In the genomic region with DNA sequence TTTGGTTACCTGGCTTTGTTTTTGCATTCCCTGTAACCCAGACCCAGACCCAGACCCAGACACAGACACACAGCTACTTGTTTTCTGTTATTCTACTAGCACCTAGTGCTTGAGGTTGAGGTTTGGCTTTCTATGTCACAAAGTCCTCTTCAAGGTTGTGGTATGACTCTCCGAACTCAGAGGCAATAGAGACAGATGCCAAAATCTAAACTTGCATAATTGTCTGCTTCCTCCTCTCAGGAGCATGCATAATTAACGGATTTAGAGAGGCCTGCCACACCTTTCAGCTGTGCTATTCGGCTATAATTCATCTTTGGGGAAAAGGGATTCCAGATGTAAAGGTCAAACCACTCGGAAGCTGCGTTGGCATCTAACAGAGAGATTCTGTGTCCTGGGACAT, we compare ENCODE assay signal across 23 cellular contexts.
DNase-seq lines count a peak whose midpoint lies in the region; ATAC-seq and TF ChIP-seq lines count a peak whose summit lies in the region.
"Had no signal": no experiment of that assay in that cellular context is flagged by ENCODE, and none has a peak within 500 bp of the region (broad histone marks: within the 10 kb centered on the region; RNA-seq: fewer than 3 reads in every experiment).

No MANE protein-coding gene starts in this region.

- H3K9me3 Mint-ChIP-seq in nephron progenitor cell, result peaks cover 14% of the 10 kb centered on the region
- H3K9me3 Mint-ChIP-seq in HFFc6, result no peaks in the 10 kb centered on the region
- H3K9me3 Mint-ChIP-seq: activated naive CD8-positive, alpha-beta T cell treated with anti-CD3 and anti-CD28 coated beads for 36 hours; activated T-cell treated with anti-CD3 and anti-CD28 coated beads, Interleukin-2, amount 50 U/mL, for 24 hours; IgD-negative memory B cell; stimulated activated naive CD8-positive, alpha-beta T cell treated with anti-CD3 and anti-CD28 coated beads, Interleukin-15, Interleukin-2, amounts not matched to agents 100 ng/mL and 50 ng/mL, for 24 hours had no signal

- DNase-seq in DMS 273 (lab: John Stamatoyannopoulos, UW; ENCODE audit: unreplicated experiment) (peak; percentile 20), DMS 273 treated with DMSO at 0.1 percent for 48 hours (lab: John Stamatoyannopoulos, UW) (no peak), OCI-M1 (lab: John Stamatoyannopoulos, UW) (peak; percentile 23), nephron progenitor cell (no peak), lower lobe of right lung (no peak), HFFc6 (no peak), esophagus muscularis mucosa (ENCODE audit: extremely low spot score) (no peak)
- DNase-seq: activated naive CD8-positive, alpha-beta T cell treated with anti-CD3 and anti-CD28 coated beads for 36 hours; activated T-cell treated with anti-CD3 and anti-CD28 coated beads, Interleukin-2, amount 50 U/mL, for 24 hours; central memory CD4-positive, alpha-beta T cell; effector memory CD4-positive, alpha-beta T cell; H9; kidney; NCI-H1105 treated with DMSO at 0.1 percent for 48 hours; NCI-H2171; SK-N-SH had no signal

- H3K36me3 ChIP-seq in lower lobe of right lung (no peaks in the 10 kb centered on the region), esophagus muscularis mucosa (no peaks in the 10 kb centered on the region)
- H3K36me3 ChIP-seq: BLaER1 treated with 17β-estradiol and CSF1 and Interleukin-3, amounts not matched to agents 10 nM and 100 nM had no signal

- no peak for TF ChIP-seq EP300 in esophagus muscularis mucosa (IDR thresholded peaks at IDR 0.05)

- H3K27me3 Mint-ChIP-seq in nephron progenitor cell (ENCODE audit: low read depth, poor library complexity), result peaks cover under 1% of the 10 kb centered on the region
- peaks cover 17% of the 10 kb centered on the region for H3K27me3 Mint-ChIP-seq in HFFc6 (ENCODE audit: insufficient read depth)
- H3K27me3 Mint-ChIP-seq: activated naive CD8-positive, alpha-beta T cell treated with anti-CD3 and anti-CD28 coated beads for 36 hours; activated T-cell treated with anti-CD3 and anti-CD28 coated beads, Interleukin-2, amount 50 U/mL, for 24 hours; stimulated activated naive CD8-positive, alpha-beta T cell treated with anti-CD3 and anti-CD28 coated beads, Interleukin-15, Interleukin-2, amounts not matched to agents 100 ng/mL and 50 ng/mL, for 24 hours had no signal

- H3K27me3 ChIP-seq in lower lobe of right lung (ENCODE audit: low read depth), result no peaks in the 10 kb centered on the region
- H3K27me3 ChIP-seq in esophagus muscularis mucosa, result no peaks in the 10 kb centered on the region
- H3K27me3 ChIP-seq: hepatocyte had no signal

- H3K27ac Mint-ChIP-seq in nephron progenitor cell, result peak overlapping the region; percentile 36
- H3K27ac Mint-ChIP-seq in HFFc6, result no peak overlapping the region
- H3K27ac Mint-ChIP-seq: activated naive CD8-positive, alpha-beta T cell treated with anti-CD3 and anti-CD28 coated beads for 36 hours; activated T-cell treated with anti-CD3 and anti-CD28 coated beads, Interleukin-2, amount 50 U/mL, for 24 hours; IgD-negative memory B cell; stimulated activated naive CD8-positive, alpha-beta T cell treated with anti-CD3 and anti-CD28 coated beads, Interleukin-15, Interleukin-2, amounts not matched to agents 100 ng/mL and 50 ng/mL, for 24 hours had no signal

- H3K4me1 Mint-ChIP-seq in nephron progenitor cell (peaks cover 10% of the 10 kb centered on the region), HFFc6 (ENCODE audit: low read depth) (no peaks in the 10 kb centered on the region)
- H3K4me1 Mint-ChIP-seq: activated naive CD8-positive, alpha-beta T cell treated with anti-CD3 and anti-CD28 coated beads for 36 hours; IgD-negative memory B cell had no signal

- H3K4me3 ChIP-seq in lower lobe of right lung (no peak overlapping the region), esophagus muscularis mucosa (no peak overlapping the region)
- H3K4me3 ChIP-seq: BLaER1 treated with 17β-estradiol and CSF1 and Interleukin-3, amounts not matched to agents 10 nM and 100 nM; hepatocyte had no signal

- WGBS in esophagus muscularis mucosa, result 54% methylated on average over 5 of the region's 5 CpGs

- H3K36me3 Mint-ChIP-seq in nephron progenitor cell (ENCODE audit: low read depth) (peaks cover 5% of the 10 kb centered on the region), HFFc6 (ENCODE audit: low read depth) (no peaks in the 10 kb centered on the region)
- H3K36me3 Mint-ChIP-seq: activated naive CD8-positive, alpha-beta T cell treated with anti-CD3 and anti-CD28 coated beads for 36 hours; IgD-negative memory B cell had no signal

- no peak for TF ChIP-seq CTCF in nephron progenitor cell (IDR thresholded peaks at IDR 0.05)
- no peak for TF ChIP-seq CTCF in lower lobe of right lung (IDR thresholded peaks at IDR 0.05)
- no peak for TF ChIP-seq CTCF in HFFc6 (IDR thresholded peaks at IDR 0.05)
- TF ChIP-seq CTCF in esophagus muscularis mucosa (IDR thresholded peaks at IDR 0.05), result no peak

- TF ChIP-seq POLR2A in esophagus muscularis mucosa (IDR thresholded peaks at IDR 0.05; ENCODE audit: low read depth), result no peak

- no peak overlapping the region for H3K4me3 Mint-ChIP-seq in nephron progenitor cell
- H3K4me3 Mint-ChIP-seq in HFFc6, result no peak overlapping the region
- H3K4me3 Mint-ChIP-seq: activated naive CD8-positive, alpha-beta T cell treated with anti-CD3 and anti-CD28 coated beads for 36 hours; activated T-cell treated with anti-CD3 and anti-CD28 coated beads, Interleukin-2, amount 50 U/mL, for 24 hours; H9; IgD-negative memory B cell; neural crest cell; stimulated activated naive CD8-positive, alpha-beta T cell treated with anti-CD3 and anti-CD28 coated beads, Interleukin-15, Interleukin-2, amounts not matched to agents 100 ng/mL and 50 ng/mL, for 24 hours had no signal

- H3K9me3 ChIP-seq in lower lobe of right lung, result no peaks in the 10 kb centered on the region
- peaks cover 0 to 8% (median 0%) of the 10 kb centered on the region in 4 donors for H3K9me3 ChIP-seq in esophagus muscularis mucosa
- H3K9me3 ChIP-seq: SK-N-SH had no signal

- intact Hi-C loops in lower lobe of right lung (cut with DNase I) (no loop called here), esophagus muscularis mucosa (cut with DNase I) (no loop called here)

- H3K4me1 ChIP-seq in lower lobe of right lung, result no peaks in the 10 kb centered on the region
- no peaks in the 10 kb centered on the region for H3K4me1 ChIP-seq in esophagus muscularis mucosa

- H3K27ac ChIP-seq in lower lobe of right lung (no peak overlapping the region), esophagus muscularis mucosa (replicated peaks in 1 of 4) (no peak overlapping the region)
- H3K27ac ChIP-seq: 22Rv1; BLaER1 treated with 17β-estradiol and CSF1 and Interleukin-3, amounts not matched to agents 10 nM and 100 nM; hepatocyte had no signal

- ATAC-seq in HG03280 (IDR thresholded peaks at IDR 0.05; ENCODE audit: unreplicated experiment) (peak; percentile 48), lower lobe of right lung (no peak)

Comparison
In these comparisons a context has a peak if more than half of its experiments do, and no peak if none do; other contexts are left out.
1. DNase-seq: peak in DMS 273 (single experiment) and OCI-M1 (single experiment); none in DMS 273 treated with DMSO at 0.1 percent for 48 hours (single experiment), nephron progenitor cell (single experiment), lower lobe of right lung (single experiment), HFFc6 (single experiment) and esophagus muscularis mucosa (single experiment).